1 cellular context compared by ENCODE assay signal in the genomic region with DNA sequence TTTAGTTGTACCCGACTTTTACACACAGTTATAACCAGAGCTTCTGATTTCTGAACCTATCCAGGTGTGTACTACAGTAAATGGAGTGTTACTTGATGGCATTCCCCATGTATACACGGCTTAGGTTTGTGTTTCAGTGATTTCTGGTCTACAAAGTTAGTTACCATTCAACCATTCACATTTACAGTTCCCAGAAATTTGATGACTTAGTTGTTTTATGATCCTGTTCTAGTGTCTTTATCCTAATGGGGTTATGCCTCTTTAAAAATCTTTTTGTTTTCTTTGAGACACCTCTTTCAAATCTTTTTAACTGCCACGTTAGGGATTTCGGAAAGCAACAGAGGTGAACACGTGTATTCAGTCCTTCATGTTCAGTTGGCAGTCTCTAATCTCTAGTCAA.
TF ChIP-seq lines count a peak whose summit lies in the region.

No MANE protein-coding gene starts in this region.

TF ChIP-seq in K562, 482 proteins besides CTCF, POLR2A, EP300 and RAD21 (continued from another document):
- TF ChIP-seq ELF2 (CRISPR knock-in tag; IDR thresholded peaks at IDR 0.05) (no peak), MAFG (tag; conservative IDR thresholded peaks at IDR 0.05) (0 out of 2 replicates have a peak, but pooled peaks have one; percentile 20)
- TF ChIP-seq, protein P1, sequence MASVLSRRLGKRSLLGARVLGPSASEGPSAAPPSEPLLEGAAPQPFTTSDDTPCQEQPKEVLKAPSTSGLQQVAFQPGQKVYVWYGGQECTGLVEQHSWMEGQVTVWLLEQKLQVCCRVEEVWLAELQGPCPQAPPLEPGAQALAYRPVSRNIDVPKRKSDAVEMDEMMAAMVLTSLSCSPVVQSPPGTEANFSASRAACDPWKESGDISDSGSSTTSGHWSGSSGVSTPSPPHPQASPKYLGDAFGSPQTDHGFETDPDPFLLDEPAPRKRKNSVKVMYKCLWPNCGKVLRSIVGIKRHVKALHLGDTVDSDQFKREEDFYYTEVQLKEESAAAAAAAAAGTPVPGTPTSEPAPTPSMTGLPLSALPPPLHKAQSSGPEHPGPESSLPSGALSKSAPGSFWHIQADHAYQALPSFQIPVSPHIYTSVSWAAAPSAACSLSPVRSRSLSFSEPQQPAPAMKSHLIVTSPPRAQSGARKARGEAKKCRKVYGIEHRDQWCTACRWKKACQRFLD (CRISPR knock-in tag; IDR thresholded peaks at IDR 0.05) = no peak
